10 cellular contexts compared by ENCODE assay signal in genomic region chr2:109438773-109439191, GRCh38.
DNase-seq lines count a peak whose midpoint lies in the region; ATAC-seq and TF ChIP-seq lines count a peak whose summit lies in the region.
"Had no signal": no experiment of that assay in that cellular context is flagged by ENCODE, and none has a peak within 500 bp of the region (broad histone marks: within the 10 kb centered on the region; RNA-seq: fewer than 3 reads in every experiment).

No MANE protein-coding gene starts in this region.

- no peaks in the 10 kb centered on the region for H4K20me1 ChIP-seq in fibroblast of lung (ENCODE audit: control insufficient read depth, extremely low read depth, insufficient read depth, low read length)

- H3K27me3 ChIP-seq in fibroblast of lung (ENCODE audit: control insufficient read depth, insufficient read depth, low read length) = no peaks in the 10 kb centered on the region

- H3K9me3 Mint-ChIP-seq in nephron progenitor cell = peaks cover 43% of the 10 kb centered on the region

- no peak overlapping the region for H3K9ac ChIP-seq in fibroblast of lung (ENCODE audit: insufficient read depth, low read length)
- H3K9ac ChIP-seq: parathyroid adenoma had no signal

- peak overlapping the region; percentile 2 for H3K27ac ChIP-seq in fibroblast of lung (ENCODE audit: insufficient read depth, low read length)
- H3K27ac ChIP-seq: parathyroid adenoma had no signal

- H3K27ac Mint-ChIP-seq in nephron progenitor cell = peak overlapping the region; percentile 67

- TF ChIP-seq CTCF in AG09309 (IDR thresholded peaks at IDR 0.05; ENCODE audit: control insufficient read depth, insufficient read depth, low read depth, low read length, missing control alignments) = no peak
- no peak for TF ChIP-seq CTCF in fibroblast of lung (conservative IDR thresholded peaks at IDR 0.05 in 1 of 2, IDR thresholded peaks at IDR 0.05 in 1 of 2; ENCODE audit: low read depth in 1 of 2, low read length in 2 of 2)
- TF ChIP-seq CTCF in nephron progenitor cell (IDR thresholded peaks at IDR 0.05) = no peak

- H3K27me3 Mint-ChIP-seq in nephron progenitor cell (ENCODE audit: low read depth, poor library complexity) = peaks cover 3% of the 10 kb centered on the region

- H3K4me1 Mint-ChIP-seq in nephron progenitor cell = peaks cover 57% of the 10 kb centered on the region

- no peak overlapping the region for H3K4me2 ChIP-seq in fibroblast of lung (ENCODE audit: extremely low read depth, insufficient read depth, low read length)

- H3K4me3 ChIP-seq in AG09309 (ENCODE audit: control insufficient read depth, low read depth, low read length) = no peak overlapping the region
- no peak overlapping the region for H3K4me3 ChIP-seq in fibroblast of lung (replicated peaks in 1 of 4; ENCODE audit: control extremely low read depth in 1 of 4, insufficient read depth in 1 of 4, low read depth in 3 of 4, low read length in 4 of 4)

- H3K4me3 Mint-ChIP-seq in nephron progenitor cell = no peak overlapping the region

- H3K9me3 ChIP-seq in fibroblast of lung (ENCODE audit: control insufficient read depth, insufficient read depth, low read depth, low read length) = no peaks in the 10 kb centered on the region

- H3K4me1 ChIP-seq in fibroblast of lung (ENCODE audit: control insufficient read depth, extremely low read depth, insufficient read depth, low read length) = peaks cover 22% of the 10 kb centered on the region
- H3K4me1 ChIP-seq: parathyroid adenoma had no signal

- peaks cover 11% of the 10 kb centered on the region for H3K36me3 ChIP-seq in fibroblast of lung (ENCODE audit: control insufficient read depth, insufficient read depth, low read length)

- DNase-seq in AG09309 (ENCODE audit: low read depth) = peak; percentile 63
- peak; percentile 19 for DNase-seq in NCI-H226
- DNase-seq in fibroblast of lung (ENCODE audit: low read depth in 2 of 2) = peak; percentile 80 to 82
- no peak for DNase-seq in nephron progenitor cell
- DNase-seq in NOMO-1 (lab: John Stamatoyannopoulos, UW; ENCODE audit: unreplicated experiment in 2 of 2) = no peak
- no peak for DNase-seq in activated gamma-delta T cell (lab: John Stamatoyannopoulos, UW)
- DNase-seq: stimulated activated naive CD4-positive, alpha-beta T cell had no signal

- H2AFZ ChIP-seq in fibroblast of lung (ENCODE audit: low read length) = no peak overlapping the region
- H2AFZ ChIP-seq: parathyroid adenoma had no signal

- peaks cover 47% of the 10 kb centered on the region for H3K36me3 Mint-ChIP-seq in nephron progenitor cell (ENCODE audit: low read depth)

- ATAC-seq in HG02571 (IDR thresholded peaks at IDR 0.05; ENCODE audit: unreplicated experiment) (no peak), HG02938 (IDR thresholded peaks at IDR 0.05; ENCODE audit: unreplicated experiment) (no peak)

- H3K79me2 ChIP-seq in fibroblast of lung (ENCODE audit: control insufficient read depth, insufficient read depth, low read length) = no peaks in the 10 kb centered on the region
- H3K79me2 ChIP-seq: parathyroid adenoma had no signal

Comparison
In these comparisons a context has a peak if more than half of its experiments do, and no peak if none do; other contexts are left out.
1. DNase-seq: peak in AG09309 (single experiment), NCI-H226 (single experiment) and fibroblast of lung (2 of 2); none in nephron progenitor cell (single experiment), NOMO-1 (0 of 2) and activated gamma-delta T cell (single experiment).